10 cellular contexts compared by ENCODE assay signal in the genomic region with DNA sequence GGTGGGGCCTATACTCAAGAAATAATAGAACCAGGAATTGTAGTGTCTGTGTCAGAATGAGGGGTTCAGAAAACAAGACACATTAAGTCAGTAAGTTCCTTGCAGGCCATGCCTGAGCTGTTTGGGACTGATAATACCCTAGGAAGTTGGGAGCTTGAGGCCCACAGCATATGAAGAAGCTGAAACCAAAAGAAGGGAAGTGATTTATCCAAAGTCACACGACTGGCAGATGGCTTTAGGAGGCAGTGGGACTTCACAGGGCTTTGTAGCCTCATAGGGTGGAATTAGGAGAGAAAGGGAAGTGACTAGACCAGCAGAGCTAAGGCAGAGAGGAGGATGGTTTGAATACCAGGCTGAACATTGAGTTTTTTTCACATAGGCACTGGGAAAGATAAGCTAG. TPM values are rescaled to one million over a fixed set of nuclear protein-coding genes. Genes with fewer than 3 reads are reported as not detected.
DNase-seq lines count a peak whose midpoint lies in the region; ATAC-seq and TF ChIP-seq lines count a peak whose summit lies in the region.
"Had no signal": no experiment of that assay in that cellular context is flagged by ENCODE, and none has a peak within 500 bp of the region (broad histone marks: within the 10 kb centered on the region; RNA-seq: fewer than 3 reads in every experiment).

No MANE protein-coding gene starts in this region.

- H3K4me3 ChIP-seq in heart left ventricle (no peak overlapping the region), skin epidermis (no peak overlapping the region)

- WGBS in heart left ventricle, 4 donors: 60 to 71% (median 65%) methylated on average over 1 of the region's 1 CpG

- H3K9me3 ChIP-seq in heart left ventricle: no peaks in the 10 kb centered on the region

- POLR2A ChIA-PET in activated CD4-positive, alpha-beta T cell treated with anti-CD3 and anti-CD28 coated beads for 36 hours (lab: Charles Lee): no interaction called here

- no peaks in the 10 kb centered on the region for H3K27me3 Mint-ChIP-seq in activated CD4-positive, alpha-beta T cell treated with anti-CD3 and anti-CD28 coated beads for 36 hours

- intact Hi-C loops in activated CD4-positive, alpha-beta T cell treated with anti-CD3 and anti-CD28 coated beads for 36 hours (cut with DNase I, micrococcal nuclease): no loop called here
- intact Hi-C loops in heart left ventricle (cut with DNase I) (loop anchor here in 6 of 10 donors (5.0 to 10.0 kb wide), 4 partner anchors 38 to 98 kb away; partner anchors contain the start of gene SUSD6 (in 1 of the 6)), posterior cingulate gyrus (cut with DNase I) (loop anchor here (5.0 kb wide), 1 partner anchor 98 kb away; the partner anchor contains the start of gene SUSD6)

- no peak for ATAC-seq in activated CD4-positive, alpha-beta T cell treated with anti-CD3 and anti-CD28 coated beads for 36 hours
- ATAC-seq in heart left ventricle: peak in 2 of 4 donors; percentile 16 to 22
- no peak for ATAC-seq in HG02840 (IDR thresholded peaks at IDR 0.05; ENCODE audit: low FRiP score, unreplicated experiment)

- TF ChIP-seq POLR2A in heart left ventricle (IDR thresholded peaks at IDR 0.05): no peak

- H3K4me1 Mint-ChIP-seq in activated CD4-positive, alpha-beta T cell treated with anti-CD3 and anti-CD28 coated beads for 36 hours: peaks cover 32% of the 10 kb centered on the region

- H3K27ac Mint-ChIP-seq in activated CD4-positive, alpha-beta T cell treated with anti-CD3 and anti-CD28 coated beads for 36 hours: peak overlapping the region; percentile 59

- no peaks in the 10 kb centered on the region for H3K9me3 Mint-ChIP-seq in activated CD4-positive, alpha-beta T cell treated with anti-CD3 and anti-CD28 coated beads for 36 hours (ENCODE audit: low read depth)

- no peak for TF ChIP-seq CTCF in heart left ventricle (IDR thresholded peaks at IDR 0.05)

- CTCF ChIA-PET in activated CD4-positive, alpha-beta T cell treated with anti-CD3 and anti-CD28 coated beads for 36 hours (lab: Charles Lee): interaction anchor here (0.6 to 2.9 kb wide), 10 partner anchors 9 to 207 kb away, joined by 3 to 11 read pairs (median 3); no protein-coding TSS in a partner anchor

- peaks cover 15 to 88% (median 44%) of the 10 kb centered on the region in 12 donors for H3K4me1 ChIP-seq in heart left ventricle

- H3K36me3 ChIP-seq in heart left ventricle: peaks cover 0 to 88% (median 54%) of the 10 kb centered on the region in 9 donors

- H3K27ac ChIP-seq in heart left ventricle (peak overlapping the region in 8 of 12 donors; percentile 72 to 88 (median 76)), skin epidermis (peak overlapping the region in 19 of 21 experiments; percentile 3 to 88 (median 75))

- peaks cover 61% of the 10 kb centered on the region for H3K36me3 Mint-ChIP-seq in activated CD4-positive, alpha-beta T cell treated with anti-CD3 and anti-CD28 coated beads for 36 hours (ENCODE audit: low read depth)

- no peak for DNase-seq in activated CD4-positive, alpha-beta T cell treated with anti-CD3 and anti-CD28 coated beads for 36 hours
- DNase-seq in activated CD4-positive, alpha-beta T cell treated with anti-CD3 and anti-CD28 coated beads for 48 hours: no peak
- DNase-seq in OCI-M1 (lab: John Stamatoyannopoulos, UW) (peak; percentile 33), heart left ventricle (no peak), posterior cingulate gyrus (no peak), cerebellar nuclear complex (lab: John Stamatoyannopoulos, UW) (no peak)
- DNase-seq: ACHN; stimulated activated CD4-positive, alpha-beta T cell treated with anti-CD3 and anti-CD28 coated beads, Interleukin-15, amount 100 ng/mL, for 24 hours had no signal

- H3K4me3 Mint-ChIP-seq in activated CD4-positive, alpha-beta T cell treated with anti-CD3 and anti-CD28 coated beads for 36 hours: no peak overlapping the region

- H3K27me3 ChIP-seq in heart left ventricle: no peaks in the 10 kb centered on the region

RNA-seq across cellular contexts. Expression of gene SRSF5, which starts 56.6 kb away (rescaled TPM):
- 100 to 1,000 TPM; 265 to 319 TPM for total RNA-seq in activated CD4-positive, alpha-beta T cell treated with anti-CD3 and anti-CD28 coated beads for 36 hours
- 100 to 1,000 TPM in 7 of 9 donors, 10 to 100 TPM in 2; 63.8 to 197 (median 176) TPM for total RNA-seq in heart left ventricle
- polyA plus RNA-seq in heart left ventricle: 100 to 1,000 TPM; 157 to 186 TPM

Comparison
In these comparisons a context has a peak if more than half of its experiments do, and no peak if none do; other contexts are left out.
1. intact Hi-C loops: an anchor here in heart left ventricle (5.0 to 10.0 kb wide) and posterior cingulate gyrus (5.0 kb wide); none called in activated CD4-positive, alpha-beta T cell treated with anti-CD3 and anti-CD28 coated beads for 36 hours.